In genomic region chr7:99375070-99375807, GRCh38 we compare ENCODE assay signal across 1 cellular context.
A peak's percentile ranks its signal among the peaks of the same experiment; 100 is the strongest.
TF ChIP-seq lines count a peak whose summit lies in the region.

No MANE protein-coding gene starts in this region.

TF ChIP-seq in HEK293, 187 proteins besides CTCF, POLR2A, EP300 and RAD21 (continued from another document):
- peak; percentile 65 for TF ChIP-seq ZBTB11 (tag by site-specific recombination; conservative IDR thresholded peaks at IDR 0.05; ENCODE audit: low read depth)
- no peak for TF ChIP-seq ZNF23 (tag by site-specific recombination; IDR thresholded peaks at IDR 0.05; ENCODE audit: borderline replicate concordance)
- no peak for TF ChIP-seq ZBTB6 (tag by site-specific recombination; IDR thresholded peaks at IDR 0.05)
- no peak for TF ChIP-seq SALL2 (tag by site-specific recombination; IDR thresholded peaks at IDR 0.05; ENCODE audit: borderline replicate concordance)
- TF ChIP-seq ZSCAN16 (tag by site-specific recombination; IDR thresholded peaks at IDR 0.05), result no peak
- peak; percentile 75 for TF ChIP-seq IKZF3 (tag by site-specific recombination; IDR thresholded peaks at IDR 0.05)
- peak; percentile 82 for TF ChIP-seq SP2 (tag by site-specific recombination; IDR thresholded peaks at IDR 0.05)
- no peak for TF ChIP-seq ZBTB1 (tag by site-specific recombination; IDR thresholded peaks at IDR 0.05)
- TF ChIP-seq MYNN (tag by site-specific recombination; IDR thresholded peaks at IDR 0.05; ENCODE audit: borderline replicate concordance), result no peak
- no peak for TF ChIP-seq ZNF518A (tag by site-specific recombination; conservative IDR thresholded peaks at IDR 0.05; ENCODE audit: low read depth)
- TF ChIP-seq GLIS2 (tag by site-specific recombination; IDR thresholded peaks at IDR 0.05), result peak; percentile 96
- peak; percentile 53; the same call in 1 of the 2 replicates for TF ChIP-seq ZIC2 (tag by site-specific recombination; IDR thresholded peaks at IDR 0.05)
- no peak for TF ChIP-seq RBAK (tag by site-specific recombination; IDR thresholded peaks at IDR 0.05)
- TF ChIP-seq ZNF558 (tag by site-specific recombination; IDR thresholded peaks at IDR 0.05), result no peak
- TF ChIP-seq ZBTB44 (tag by site-specific recombination; IDR thresholded peaks at IDR 0.05), result no peak
- TF ChIP-seq ZBTB8A (tag by site-specific recombination; IDR thresholded peaks at IDR 0.05), result peak; percentile 53
